In genomic region chr7:158151273-158151672, GRCh38 we compare ENCODE assay signal across 8 cellular contexts.
DNase-seq lines count a peak whose midpoint lies in the region; ATAC-seq and TF ChIP-seq lines count a peak whose summit lies in the region.
"Not testable (repeated sequence)": the region's sequence is repeated elsewhere in the genome, so short reads cannot be mapped to it uniquely, and the experiment has no call there.

No MANE protein-coding gene starts in this region.

- not testable (repeated sequence) for H3K4me3 ChIP-seq in breast epithelium; gastroesophageal sphincter; aorta (ENCODE audit: low read length in 2 of 2)

- 59 to 68% methylated on average over 7 to 14 of the region's 17 CpGs for WGBS in gastroesophageal sphincter (ENCODE audit: low coverage in 1 of 2), 2 donors
- WGBS in aorta, 2 donors, result 71 to 72% methylated on average over 17 of the region's 17 CpGs

- H3K27me3 ChIP-seq in breast epithelium; aorta (ENCODE audit: control insufficient read depth in 1 of 2, insufficient read depth in 2 of 2, low read length in 1 of 2): not testable (repeated sequence)
- peaks cover 20% of the 10 kb centered on the region for H3K27me3 ChIP-seq in gastroesophageal sphincter

- H3K9me3 ChIP-seq in breast epithelium; gastroesophageal sphincter; aorta (ENCODE audit: control insufficient read depth, low read length): not testable (repeated sequence)

- intact Hi-C loops in breast epithelium (cut with DNase I; ENCODE audit: low total_unique reads); aorta (cut with DNase I): not testable (repeated sequence)

- TF ChIP-seq EP300 in gastroesophageal sphincter (IDR thresholded peaks at IDR 0.05), result not testable (repeated sequence)

- peak; percentile 36 for ATAC-seq in gastroesophageal sphincter
- ATAC-seq in aorta (ENCODE audit: low FRiP score), result peak; percentile 90

- H3K4me1 ChIP-seq in breast epithelium; gastroesophageal sphincter; aorta (ENCODE audit: control insufficient read depth in 1 of 2, insufficient read depth in 2 of 2, low read length in 2 of 2): not testable (repeated sequence)

- not testable (repeated sequence) for H3K36me3 ChIP-seq in breast epithelium; gastroesophageal sphincter; aorta (ENCODE audit: control insufficient read depth in 1 of 2, insufficient read depth in 2 of 2, low read length in 1 of 2)

- DNase-seq in ELR (ENCODE audit: low read depth) (peak; percentile 0), T-helper 2 cell (peak in 4 of 5 experiments; percentile 12 to 34 (median 22)), breast epithelium (ENCODE audit: low spot score in 2 of 2) (peak; percentile 38 to 88), mucosa of gallbladder (ENCODE audit: low spot score) (peak; percentile 67), aorta (peak; percentile 85 to 92)
- peak; percentile 30 for DNase-seq in activated T-cell treated with anti-CD3 and anti-CD28 coated beads, Interleukin-2, amount 50 U/mL, for 1 hour
- DNase-seq in stimulated activated CD4-positive, alpha-beta T cell treated with anti-CD3 and anti-CD28 coated beads, Interleukin-2, amount 100 ng/mL, for 4 hours (ENCODE audit: low read depth), result peak; percentile 5

- not testable (repeated sequence) for H3K27ac ChIP-seq in breast epithelium; gastroesophageal sphincter; aorta (ENCODE audit: low read depth in 1 of 2, low read length in 2 of 2)

- not testable (repeated sequence) for TF ChIP-seq POLR2A in breast epithelium (IDR thresholded peaks at IDR 0.05); gastroesophageal sphincter (IDR thresholded peaks at IDR 0.05)

- not testable (repeated sequence) for TF ChIP-seq CTCF in breast epithelium (IDR thresholded peaks at IDR 0.05); gastroesophageal sphincter (IDR thresholded peaks at IDR 0.05)

Comparison
In these comparisons a context has a peak if more than half of its experiments do, and no peak if none do; other contexts are left out.
1. DNase-seq: peak in every context shown above with its lines; median percentile 88 in aorta; 67 in mucosa of gallbladder; 63 in breast epithelium; 30 in activated T-cell treated with anti-CD3 and anti-CD28 coated beads, Interleukin-2, amount 50 U/mL, for 1 hour; 22 in T-helper 2 cell; 5 in stimulated activated CD4-positive, alpha-beta T cell treated with anti-CD3 and anti-CD28 coated beads, Interleukin-2, amount 100 ng/mL, for 4 hours; 0 in ELR.